8 cellular contexts compared by ENCODE assay signal in the genomic region with DNA sequence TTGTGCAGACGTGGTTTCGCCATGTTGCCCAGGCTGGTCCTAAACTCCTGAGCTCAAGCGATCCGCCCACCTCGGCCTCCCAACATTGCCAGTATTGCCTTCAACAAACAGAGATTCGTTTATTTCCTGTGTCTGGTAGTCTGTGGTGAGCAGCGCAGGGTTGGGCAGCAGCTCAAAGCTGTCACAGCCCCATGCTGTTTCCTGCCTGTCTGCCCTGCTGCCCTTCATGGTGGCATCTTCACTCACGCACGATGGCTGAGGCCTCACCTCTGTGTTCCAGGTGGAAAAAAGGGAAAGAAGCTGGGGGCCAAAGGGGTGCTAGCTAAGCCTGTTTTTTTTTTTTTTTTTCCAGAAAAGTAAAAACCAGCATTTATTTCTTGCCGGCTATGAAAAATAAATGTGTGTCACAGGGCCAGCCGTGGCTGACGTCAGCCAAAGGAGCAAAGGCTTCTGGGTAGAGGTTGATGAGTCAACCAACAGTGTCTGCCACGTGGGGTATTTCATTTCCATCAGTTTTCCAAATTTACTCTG. TPM values are rescaled to one million over a fixed set of nuclear protein-coding genes. Genes with fewer than 3 reads are reported as not detected.
DNase-seq lines count a peak whose midpoint lies in the region; ATAC-seq, FAIRE-seq and TF ChIP-seq lines count a peak whose summit lies in the region.

No MANE protein-coding gene starts in this region.

- peaks cover 72% of the 10 kb centered on the region for H3K4me1 ChIP-seq in BLaER1
- peaks cover 33% of the 10 kb centered on the region for H3K4me1 ChIP-seq in OCI-LY1 (ENCODE audit: insufficient read depth, low read length, severe bottlenecking)

- H3K79me2 ChIP-seq in OCI-LY1 (ENCODE audit: insufficient read depth, low read length): peaks cover 26% of the 10 kb centered on the region

- H3K9me2 ChIP-seq in OCI-LY1 (ENCODE audit: low read depth, low read length): no peaks in the 10 kb centered on the region

- H3K36me3 ChIP-seq in BLaER1 (peaks cover 40% of the 10 kb centered on the region), OCI-LY1 (ENCODE audit: insufficient read depth, low read length) (peaks cover 46% of the 10 kb centered on the region)

- peaks cover 93% of the 10 kb centered on the region for H3K36me3 Mint-ChIP-seq in activated T-helper 17 cell treated with anti-CD3 and anti-CD28 coated beads, Interleukin-2, amount 50 U/mL, for 72 hours (ENCODE audit: low read depth)

- no peak overlapping the region for H2AFZ ChIP-seq in OCI-LY1 (ENCODE audit: low read length)

- H3K9me3 Mint-ChIP-seq in activated T-helper 17 cell treated with anti-CD3 and anti-CD28 coated beads, Interleukin-2, amount 50 U/mL, for 72 hours: no peaks in the 10 kb centered on the region

- H3K9ac ChIP-seq in BLaER1 (peak overlapping the region; percentile 27; the same call in 1 of the 2 replicates), OCI-LY1 (ENCODE audit: low read length) (peak overlapping the region; percentile 24; the same call in 1 of the 2 replicates)

- H3K27me3 Mint-ChIP-seq in activated T-helper 17 cell treated with anti-CD3 and anti-CD28 coated beads, Interleukin-2, amount 50 U/mL, for 72 hours: no peaks in the 10 kb centered on the region

- ATAC-seq in activated T-helper 17 cell treated with anti-CD3 and anti-CD28 coated beads, Interleukin-2, amount 50 U/mL, for 72 hours (replicated peaks): peak; percentile 92
- ATAC-seq in HG02623 (IDR thresholded peaks at IDR 0.05; ENCODE audit: unreplicated experiment) (no peak), GM21423 (IDR thresholded peaks at IDR 0.05; ENCODE audit: unreplicated experiment) (no peak)

- H3K4me3 ChIP-seq in BLaER1 (no peak overlapping the region), OCI-LY1 (ENCODE audit: low read depth, low read length, poor library complexity, severe bottlenecking) (peak overlapping the region; percentile 0), fibroblast of villous mesenchyme (ENCODE audit: low read depth, low read length) (no peak overlapping the region)

- H3K27me3 ChIP-seq in BLaER1 (no peaks in the 10 kb centered on the region), OCI-LY1 (ENCODE audit: insufficient read depth, low read length) (no peaks in the 10 kb centered on the region)

- peaks cover 34% of the 10 kb centered on the region for H3K4me1 Mint-ChIP-seq in activated T-helper 17 cell treated with anti-CD3 and anti-CD28 coated beads, Interleukin-2, amount 50 U/mL, for 72 hours

- no peaks in the 10 kb centered on the region for H3K9me3 ChIP-seq in BLaER1
- H3K9me3 ChIP-seq in OCI-LY1 (ENCODE audit: low read length): 0 out of 2 replicates have a peak, but pooled peaks cover 2% of the 10 kb centered on the region

- H3K27ac Mint-ChIP-seq in activated T-helper 17 cell treated with anti-CD3 and anti-CD28 coated beads, Interleukin-2, amount 50 U/mL, for 72 hours: peak overlapping the region; percentile 92

- H3K27ac ChIP-seq in BLaER1 (peak overlapping the region; percentile 58), OCI-LY1 (ENCODE audit: low read depth, low read length, poor library complexity, severe bottlenecking) (peak overlapping the region; percentile 58)

- peak overlapping the region; percentile 84 for H3K4me2 ChIP-seq in BLaER1
- H3K4me2 ChIP-seq in OCI-LY1 (ENCODE audit: low read length): peak overlapping the region; percentile 51

- no peaks in the 10 kb centered on the region for H3F3A ChIP-seq in OCI-LY1 (ENCODE audit: insufficient read depth, low read length)

- FAIRE-seq in HTR-8/SVneo (lab: Jason Lieb, UNC): no peak

- DNase-seq in fibroblast of villous mesenchyme (ENCODE audit: low read depth) (peak; percentile 65), HTR-8/SVneo (ENCODE audit: insufficient read length, low spot score) (no peak)
- DNase-seq in stimulated activated CD4-positive, alpha-beta T cell treated with anti-CD3 and anti-CD28 coated beads, Interleukin-15, amount 100 ng/mL, for 1 hour (ENCODE audit: low read depth in 1 of 2, low spot score in 1 of 2): peak; percentile 48 to 66

- TF ChIP-seq CTCF in OCI-LY1 (IDR thresholded peaks at IDR 0.05; ENCODE audit: low read length) (no peak), fibroblast of villous mesenchyme (IDR thresholded peaks at IDR 0.05; ENCODE audit: insufficient read depth, low read depth, low read length) (no peak)

- peaks cover 97% of the 10 kb centered on the region for H4K20me1 ChIP-seq in BLaER1
- H4K20me1 ChIP-seq in OCI-LY1 (ENCODE audit: insufficient read depth, low read length): no peaks in the 10 kb centered on the region

- H3K4me3 Mint-ChIP-seq in activated T-helper 17 cell treated with anti-CD3 and anti-CD28 coated beads, Interleukin-2, amount 50 U/mL, for 72 hours: peak overlapping the region; percentile 87

RNA-seq across cellular contexts. Expression of gene TBC1D22A, which starts 28.8 kb away (rescaled TPM):
- 100 to 1,000 TPM in 1 of 2 donors, 10 to 100 TPM in 1; 52.4 to 108 TPM for total RNA-seq in activated T-helper 17 cell treated with anti-CD3 and anti-CD28 coated beads, Interleukin-2, amount 50 U/mL, for 72 hours
- total RNA-seq in fibroblast of villous mesenchyme: 12.5 and 14.5 TPM in 2 replicates

RNA-seq across cellular contexts. Expression of gene CERK, which starts 53.2 kb away (rescaled TPM):
- 100 to 1,000 TPM in 1 of 2 donors, 10 to 100 TPM in 1; 90.7 to 124 TPM for total RNA-seq in activated T-helper 17 cell treated with anti-CD3 and anti-CD28 coated beads, Interleukin-2, amount 50 U/mL, for 72 hours
- total RNA-seq in fibroblast of villous mesenchyme: 37.7 and 38.9 TPM in 2 replicates
